In the genomic region with DNA sequence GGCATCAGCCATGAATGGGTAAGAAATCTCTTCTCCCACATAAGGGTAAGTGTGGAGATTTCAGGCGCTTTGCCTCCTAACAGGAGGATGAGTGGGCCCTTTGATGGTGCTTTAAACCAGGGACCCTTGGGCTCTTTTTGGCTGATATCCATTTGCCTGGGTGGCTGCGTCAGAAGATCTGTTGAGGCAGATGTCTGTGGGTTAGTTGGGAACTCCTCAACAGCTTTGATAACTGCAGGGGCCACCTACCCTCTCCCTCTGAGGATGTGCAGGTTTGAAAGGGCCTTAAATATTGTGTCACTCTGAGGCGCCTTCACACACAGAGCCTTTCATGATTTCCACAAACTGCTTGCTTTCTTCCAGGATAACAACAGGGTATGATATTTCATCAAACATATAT, we compare ENCODE assay signal across 13 cellular contexts.
DNase-seq lines count a peak whose midpoint lies in the region; ATAC-seq and TF ChIP-seq lines count a peak whose summit lies in the region.
"Had no signal": no experiment of that assay in that cellular context is flagged by ENCODE, and none has a peak within 500 bp of the region (broad histone marks: within the 10 kb centered on the region; RNA-seq: fewer than 3 reads in every experiment).

No MANE protein-coding gene starts in this region.

- TF ChIP-seq POLR2A in HCT116 (IDR thresholded peaks at IDR 0.05; ENCODE audit: borderline replicate concordance, extremely low read depth, insufficient read depth, insufficient read length) (no peak), stomach (IDR thresholded peaks at IDR 0.05) (no peak)

- 91 to 95% (median 94%) methylated on average over 3 of the region's 3 CpGs for WGBS in stomach, 5 donors

- no peaks in the 10 kb centered on the region for H3K9me3 Mint-ChIP-seq in WTC11
- H3K9me3 Mint-ChIP-seq: activated T-helper 17 cell treated with anti-CD3 and anti-CD28 coated beads, Interleukin-2, amount 50 U/mL, for 72 hours; CD14-positive monocyte had no signal

- H3K27me3 ChIP-seq in HCT116 (ENCODE audit: insufficient read depth, low read length) (no peaks in the 10 kb centered on the region), iPS-18a (ENCODE audit: control insufficient read depth, insufficient read depth, low read length) (no peaks in the 10 kb centered on the region), stomach (no peaks in the 10 kb centered on the region)

- H3K9ac ChIP-seq in HCT116 (ENCODE audit: low read length) (peak overlapping the region; percentile 63), iPS-18a (ENCODE audit: low read length) (no peak overlapping the region)

- TF ChIP-seq EP300 in stomach (IDR thresholded peaks at IDR 0.05), result no peak

- no peaks in the 10 kb centered on the region for H4K20me1 ChIP-seq in HCT116 (ENCODE audit: insufficient read depth)

- no TSS peak for BruUV-seq in HCT116 (replicated peaks; lab: Mats Ljungman, UMichigan)

- H3K4me2 ChIP-seq in HCT116 (ENCODE audit: low read length), result peak overlapping the region; percentile 88

- peaks cover 57 to 74% of the 10 kb centered on the region in 2 experiments for H3K4me1 ChIP-seq in HCT116 (ENCODE audit: control insufficient read depth in 1 of 2, insufficient read depth in 2 of 2, low read length in 2 of 2)
- H3K4me1 ChIP-seq in iPS-18a (ENCODE audit: control insufficient read depth, low read depth, low read length), result peaks cover 30% of the 10 kb centered on the region
- peaks cover 10 to 47% (median 21%) of the 10 kb centered on the region in 4 donors for H3K4me1 ChIP-seq in stomach
- H3K4me1 ChIP-seq: psoas muscle had no signal

- ATAC-seq in HCT116 (peak; percentile 26; the same call in 1 of the 2 replicates), WTC11 (no peak), GM21367 (IDR thresholded peaks at IDR 0.05; ENCODE audit: unreplicated experiment) (no peak)
- ATAC-seq: activated T-helper 17 cell treated with anti-CD3 and anti-CD28 coated beads, Interleukin-2, amount 50 U/mL, for 72 hours had no signal

- RAD21 ChIA-PET in HCT116 (lab: Charles Lee; ENCODE audit: low non-redundant PET in 1 of 2, low total read pairs in 2 of 2, uncharacterized antibody in 2 of 2, unreplicated experiment in 2 of 2), result interaction anchor here in 1 of 2 experiments (0.7 kb wide), 1 partner anchor 21 kb away, joined by 3 read pairs; no protein-coding TSS in a partner anchor

- H2AFZ ChIP-seq in HCT116 (ENCODE audit: low read depth, low read length, poor library complexity, severe bottlenecking), result no peak overlapping the region

- no peak overlapping the region for H3K4me3 Mint-ChIP-seq in WTC11
- H3K4me3 Mint-ChIP-seq: activated T-helper 17 cell treated with anti-CD3 and anti-CD28 coated beads, Interleukin-2, amount 50 U/mL, for 72 hours; CD14-positive monocyte had no signal

- H3K79me2 ChIP-seq in HCT116 (ENCODE audit: insufficient read depth, low read length), result no peaks in the 10 kb centered on the region

- intact Hi-C loops in HCT116 (cut with micrococcal nuclease) (loop anchor here (2.0 kb wide), 2 partner anchors 69 to 121 kb away; no protein-coding TSS in a partner anchor), stomach (cut with DNase I; ENCODE audit: low total_unique reads) (no loop called here)

- peak overlapping the region; percentile 85 for H3K27ac ChIP-seq in HCT116 (ENCODE audit: low read depth, low read length)
- peak overlapping the region; percentile 37 for H3K27ac ChIP-seq in iPS-18a (ENCODE audit: low read length)
- peak overlapping the region in 4 of 5 donors; percentile 3 to 56 (median 40) for H3K27ac ChIP-seq in stomach
- H3K27ac ChIP-seq: psoas muscle had no signal

- H3K27ac Mint-ChIP-seq in WTC11, result peak overlapping the region; percentile 79
- H3K27ac Mint-ChIP-seq: activated T-helper 17 cell treated with anti-CD3 and anti-CD28 coated beads, Interleukin-2, amount 50 U/mL, for 72 hours; CD14-positive monocyte had no signal

- TF ChIP-seq CTCF in HCT116 (IDR thresholded peaks at IDR 0.05 in 2 of 3, conservative IDR thresholded peaks at IDR 0.05 in 1 of 3; ENCODE audit: borderline replicate concordance in 1 of 3, insufficient read depth in 1 of 3, low read depth in 2 of 3, low read length in 2 of 3) (no peak), WTC11 (IDR thresholded peaks at IDR 0.05) (no peak), stomach (IDR thresholded peaks at IDR 0.05) (no peak)

- no peaks in the 10 kb centered on the region for H3K27me3 Mint-ChIP-seq in WTC11 (ENCODE audit: low read depth)

- H3K36me3 ChIP-seq in HCT116 (ENCODE audit: control insufficient read depth in 1 of 2, insufficient read depth in 2 of 2, low read length in 2 of 2), result no peaks in the 10 kb centered on the region
- peaks cover 8% of the 10 kb centered on the region for H3K36me3 ChIP-seq in iPS-18a (ENCODE audit: control insufficient read depth, low read depth, low read length)
- no peaks in the 10 kb centered on the region for H3K36me3 ChIP-seq in stomach

- H3K9me2 ChIP-seq in HCT116 (ENCODE audit: insufficient read depth), result no peaks in the 10 kb centered on the region

- peaks cover 4% of the 10 kb centered on the region for H3K36me3 Mint-ChIP-seq in WTC11

- peaks cover 70% of the 10 kb centered on the region for H3K4me1 Mint-ChIP-seq in WTC11
- H3K4me1 Mint-ChIP-seq: activated T-helper 17 cell treated with anti-CD3 and anti-CD28 coated beads, Interleukin-2, amount 50 U/mL, for 72 hours had no signal

- CTCF ChIA-PET in HCT116 (lab: Charles Lee) (interaction anchor here (1.0 kb wide), 1 partner anchor 70 kb away, joined by 4 read pairs; no protein-coding TSS in a partner anchor), WTC11 (lab: Charles Lee) (interaction anchor here (1.1 kb wide), 1 partner anchor 143 kb away, joined by 3 read pairs; no protein-coding TSS in a partner anchor)

- DNase-seq in HCT116 (ENCODE audit: low read depth, low spot score) (no peak), WTC11 (ENCODE audit: low spot score) (no peak), stomach (no peak), activated gamma-delta T cell treated with Interleukin-2 at 50 U/mL for 16 hours (no peak), OCI-M1 (lab: John Stamatoyannopoulos, UW) (no peak)
- DNase-seq: activated CD4-positive, alpha-beta T cell treated with anti-CD3 and anti-CD28 coated beads, Interleukin-2, amount 50 U/mL, for 48 hours; NCI-H524 treated with DMSO at 0.1 percent for 48 hours; psoas muscle; T-helper 9 cell had no signal

- H3K4me3 ChIP-seq in HCT116 (replicated peaks in 1 of 2; ENCODE audit: low read depth in 1 of 2, low read length in 2 of 2), result peak overlapping the region in 1 of 2 experiments; percentile 17; a peak in 1 of 4 replicates
- no peak overlapping the region for H3K4me3 ChIP-seq in iPS-18a (ENCODE audit: low read length)
- no peak overlapping the region for H3K4me3 ChIP-seq in stomach
- H3K4me3 ChIP-seq: psoas muscle had no signal

- POLR2A ChIA-PET in HCT116 (lab: Charles Lee), result interaction anchor here (1.8 kb wide), 1 partner anchor 62 kb away, joined by 5 read pairs; no protein-coding TSS in a partner anchor
- POLR2A ChIA-PET in WTC11 (lab: Charles Lee), result no interaction called here

- no peaks in the 10 kb centered on the region for H3K9me3 ChIP-seq in HCT116 (ENCODE audit: control insufficient read depth in 1 of 2, insufficient read depth in 1 of 2, low read depth in 1 of 2, low read length in 2 of 2)
- no peaks in the 10 kb centered on the region for H3K9me3 ChIP-seq in iPS-18a (ENCODE audit: control insufficient read depth, low read depth, low read length)
- no peaks in the 10 kb centered on the region for H3K9me3 ChIP-seq in stomach
- H3K9me3 ChIP-seq: psoas muscle had no signal

- no peak for TF ChIP-seq RAD21 in HCT116 (IDR thresholded peaks at IDR 0.05; ENCODE audit: low read depth)

TF ChIP-seq in HCT116, 20 proteins besides CTCF, POLR2A, EP300 and RAD21:
- TF ChIP-seq, protein P1, sequence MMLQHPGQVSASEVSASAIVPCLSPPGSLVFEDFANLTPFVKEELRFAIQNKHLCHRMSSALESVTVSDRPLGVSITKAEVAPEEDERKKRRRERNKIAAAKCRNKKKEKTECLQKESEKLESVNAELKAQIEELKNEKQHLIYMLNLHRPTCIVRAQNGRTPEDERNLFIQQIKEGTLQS (IDR thresholded peaks at IDR 0.05), result no peak
- TF ChIP-seq ELF1 (IDR thresholded peaks at IDR 0.05; ENCODE audit: borderline replicate concordance, low read depth) (no peak), SP1 (IDR thresholded peaks at IDR 0.05; ENCODE audit: low read depth) (no peak), EGR1 (IDR thresholded peaks at IDR 0.05; ENCODE audit: low read depth) (no peak), ZFX (IDR thresholded peaks at IDR 0.05) (no peak)
TF ChIP-seq in HCT116: peak in this region for 0.

TF ChIP-seq in WTC11, 78 proteins besides CTCF, POLR2A, EP300 and RAD21 (continues in another document):
- no peak for TF ChIP-seq EMX1 (CRISPR knock-in tag; IDR thresholded peaks at IDR 0.05)
- TF ChIP-seq ETV6 (CRISPR knock-in tag; IDR thresholded peaks at IDR 0.05), result no peak
- TF ChIP-seq, protein P2, sequence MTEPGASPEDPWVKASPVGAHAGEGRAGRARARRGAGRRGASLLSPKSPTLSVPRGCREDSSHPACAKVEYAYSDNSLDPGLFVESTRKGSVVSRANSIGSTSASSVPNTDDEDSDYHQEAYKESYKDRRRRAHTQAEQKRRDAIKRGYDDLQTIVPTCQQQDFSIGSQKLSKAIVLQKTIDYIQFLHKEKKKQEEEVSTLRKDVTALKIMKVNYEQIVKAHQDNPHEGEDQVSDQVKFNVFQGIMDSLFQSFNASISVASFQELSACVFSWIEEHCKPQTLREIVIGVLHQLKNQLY (CRISPR knock-in tag; IDR thresholded peaks at IDR 0.05), result no peak
- no peak for TF ChIP-seq ZNF423 (CRISPR knock-in tag; IDR thresholded peaks at IDR 0.05)
- no peak for TF ChIP-seq ESRRA (CRISPR knock-in tag; IDR thresholded peaks at IDR 0.05; ENCODE audit: borderline replicate concordance)
- no peak for TF ChIP-seq NFATC4 (CRISPR knock-in tag; IDR thresholded peaks at IDR 0.05)
- no peak for TF ChIP-seq SMAD3 (CRISPR knock-in tag; IDR thresholded peaks at IDR 0.05; ENCODE audit: borderline replicate concordance)
- TF ChIP-seq ATF1 (CRISPR knock-in tag; IDR thresholded peaks at IDR 0.05), result no peak
- TF ChIP-seq NR3C1 (CRISPR knock-in tag; conservative IDR thresholded peaks at IDR 0.05; ENCODE audit: low read depth), result no peak
- no peak for TF ChIP-seq TP53 (CRISPR knock-in tag; IDR thresholded peaks at IDR 0.05)
- TF ChIP-seq CREB1 (CRISPR knock-in tag; IDR thresholded peaks at IDR 0.05), result no peak
- TF ChIP-seq, protein P1 (CRISPR knock-in tag; conservative IDR thresholded peaks at IDR 0.05), result no peak
